In the genomic region with DNA sequence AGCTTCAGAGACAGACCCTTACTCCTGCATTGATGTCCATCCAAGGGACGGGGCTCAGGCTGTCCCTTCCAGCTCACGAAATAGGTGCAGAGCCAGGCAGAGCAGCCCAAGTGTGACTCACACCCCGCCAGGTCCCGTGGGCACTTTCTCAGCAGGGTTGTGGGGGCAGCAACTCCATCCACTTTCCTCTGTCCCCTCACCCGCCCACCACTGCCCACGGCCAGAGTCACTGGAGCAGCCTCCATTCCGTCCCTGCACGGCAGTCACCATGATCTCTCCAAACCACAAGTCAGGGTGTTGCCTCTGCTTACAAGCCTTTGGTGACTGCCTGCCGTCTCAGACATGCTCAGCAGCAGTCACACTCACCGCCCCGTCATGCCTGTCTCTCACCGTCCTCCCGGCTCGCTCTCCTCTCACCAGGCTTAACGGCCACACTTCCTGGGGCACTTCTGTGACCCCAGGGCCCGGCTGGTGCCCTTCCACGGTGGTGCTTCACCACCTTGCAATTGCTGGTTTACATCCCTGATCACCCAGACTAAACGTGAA, we compare ENCODE assay signal across 9 cellular contexts. TPM values are rescaled to one million over a fixed set of nuclear protein-coding genes. Genes with fewer than 3 reads are reported as not detected.
A peak's percentile ranks its signal among the peaks of the same experiment; 100 is the strongest.
DNase-seq lines count a peak whose midpoint lies in the region.
"Had no signal": no experiment of that assay in that cellular context is flagged by ENCODE, and none has a peak within 500 bp of the region (broad histone marks: within the 10 kb centered on the region; RNA-seq: fewer than 3 reads in every experiment).

No MANE protein-coding gene starts in this region.

- no peaks in the 10 kb centered on the region for H3K36me3 Mint-ChIP-seq in immature natural killer cell

- no peaks in the 10 kb centered on the region for H3K9me3 Mint-ChIP-seq in immature natural killer cell

- H3K27me3 Mint-ChIP-seq in immature natural killer cell (ENCODE audit: low read depth in 3 of 3), result peaks cover 0 to 7% (median 2%) of the 10 kb centered on the region in 3 donors

- H3K27ac Mint-ChIP-seq in immature natural killer cell, result peak overlapping the region in 4 of 6 donors; percentile 40 to 60 (median 54)

- peak; percentile 78 for DNase-seq in M059J (ENCODE audit: low read depth)
- peak; percentile 31 for DNase-seq in activated T-cell treated with anti-CD3 and anti-CD28 coated beads for 48 hours (ENCODE audit: low read depth)
- DNase-seq in immature natural killer cell, result peak; percentile 11 to 21 (median 15)
- peak in 2 of 3 experiments; percentile 30 to 31 for DNase-seq in stimulated activated CD4-positive, alpha-beta T cell treated with anti-CD3 and anti-CD28 coated beads, TNF-alpha, amount 100 ng/mL, for 4 hours (ENCODE audit: low read depth in 3 of 3)
- no peak for DNase-seq in cerebellum (ENCODE audit: low spot score)
- DNase-seq in OCI-M2 (lab: John Stamatoyannopoulos, UW; ENCODE audit: unreplicated experiment), result no peak
- no peak for DNase-seq in NCI-H1048 (lab: John Stamatoyannopoulos, UW)
- DNase-seq in SK-N-DZ (ENCODE audit: low spot score), result no peak

- peak overlapping the region; percentile 18 to 65 (median 48) for H3K4me3 Mint-ChIP-seq in immature natural killer cell

- H3K4me1 Mint-ChIP-seq in immature natural killer cell, result peaks cover 9 to 11% of the 10 kb centered on the region in 2 donors

RNA-seq across cellular contexts. Expression of gene CALML3, which starts 39.3 kb away (rescaled TPM):
- total RNA-seq in M059J (2014; rRNA removed; shearing (Covaris generic)), result not detected in 2 replicates
- polyA plus RNA-seq in immature natural killer cell, result not detected
- total RNA-seq in cerebellum, result 0.09 TPM
- polyA plus RNA-seq in SK-N-DZ (2014; cell fraction: cytosol; rRNA removed), result not detected in 2 replicates
- not detected in 2 replicates for polyA plus RNA-seq in SK-N-DZ (2014; cell fraction: nucleus; rRNA removed)
- total RNA-seq: SK-MEL-5 had no signal

Comparison
In these comparisons a context has a peak if more than half of its experiments do, and no peak if none do; other contexts are left out.
1. DNase-seq: peak in M059J (single experiment), activated T-cell treated with anti-CD3 and anti-CD28 coated beads for 48 hours (single experiment), immature natural killer cell (3 of 3) and stimulated activated CD4-positive, alpha-beta T cell treated with anti-CD3 and anti-CD28 coated beads, TNF-alpha, amount 100 ng/mL, for 4 hours (2 of 3); none in cerebellum (single experiment), OCI-M2 (single experiment), NCI-H1048 (single experiment) and SK-N-DZ (single experiment).